In genomic region chr7:24728121-24728500, GRCh38 we compare ENCODE assay signal across 20 cellular contexts.
"Had no signal": no experiment of that assay in that cellular context is flagged by ENCODE, and none has a peak within 500 bp of the region (broad histone marks: within the 10 kb centered on the region; RNA-seq: fewer than 3 reads in every experiment).

No MANE protein-coding gene starts in this region.

- H3K4me3 ChIP-seq: adrenal gland, ascending aorta, colonic mucosa, esophagus squamous epithelium, gastrocnemius medialis, right lobe of liver, skin epidermis, tibial artery had no signal

- H3K27ac Mint-ChIP-seq: activated naive CD4-positive, alpha-beta T cell treated with anti-CD3 and anti-CD28 coated beads, Interleukin-2, amount 50 U/mL, for 24 hours; effector memory CD8-positive, alpha-beta T cell; stimulated activated effector memory CD8-positive, alpha-beta T cell treated with anti-CD3 and anti-CD28 coated beads, Interleukin-12 subunit alpha, Interleukin-12 subunit beta, amount 100 ng/mL, for 72 hours had no signal

- H3K36me3 ChIP-seq: adrenal gland, ascending aorta, brain microvascular endothelial cell, colonic mucosa, esophagus squamous epithelium, gastrocnemius medialis, right lobe of liver, tibial artery had no signal

- H3K79me2 ChIP-seq: parathyroid adenoma had no signal

- H3K27ac ChIP-seq: ascending aorta, brain microvascular endothelial cell, colonic mucosa, esophagus squamous epithelium, right lobe of liver, skin epidermis had no signal

- H3K9me3 Mint-ChIP-seq: activated naive CD4-positive, alpha-beta T cell treated with anti-CD3 and anti-CD28 coated beads, Interleukin-2, amount 50 U/mL, for 24 hours; effector memory CD8-positive, alpha-beta T cell; stimulated activated effector memory CD8-positive, alpha-beta T cell treated with anti-CD3 and anti-CD28 coated beads, Interleukin-12 subunit alpha, Interleukin-12 subunit beta, amount 100 ng/mL, for 72 hours; stimulated activated naive CD8-positive, alpha-beta T cell treated with anti-CD3 and anti-CD28 coated beads, Interleukin-15, amount 100 ng/mL, for 72 hours had no signal

- H3K4me1 ChIP-seq: adrenal gland, colonic mucosa, parathyroid adenoma had no signal

- H3K27me3 ChIP-seq: adrenal gland, ascending aorta, brain microvascular endothelial cell, colonic mucosa, esophagus squamous epithelium, gastrocnemius medialis, right lobe of liver, tibial artery had no signal

- DNase-seq: activated CD4-positive, alpha-beta T cell treated with anti-CD3 and anti-CD28 coated beads for 1 hour; activated CD4-positive, alpha-beta T cell treated with anti-CD3 and anti-CD28 coated beads, Interleukin-2, amount 50 U/mL, for 4 hours; activated effector memory CD4-positive, alpha-beta T cell treated with anti-CD3 and anti-CD28 coated beads, Interleukin-2, amount 50 U/mL, for 16 hours; central memory CD4-positive, alpha-beta T cell; colonic mucosa; effector memory CD8-positive, alpha-beta T cell; esophagus squamous epithelium; gastrocnemius medialis; right lobe of liver; stimulated activated CD4-positive, alpha-beta T cell treated with anti-CD3 and anti-CD28 coated beads, Interleukin-1b, Interleukin-23, amount 100 ng/mL, for 48 hours; T-helper 9 cell had no signal

- H3K9me3 ChIP-seq: adrenal gland, ascending aorta, colonic mucosa, esophagus squamous epithelium, gastrocnemius medialis, right lobe of liver, tibial artery had no signal

- H3K36me3 Mint-ChIP-seq: activated naive CD4-positive, alpha-beta T cell treated with anti-CD3 and anti-CD28 coated beads, Interleukin-2, amount 50 U/mL, for 24 hours; stimulated activated effector memory CD8-positive, alpha-beta T cell treated with anti-CD3 and anti-CD28 coated beads, Interleukin-12 subunit alpha, Interleukin-12 subunit beta, amount 100 ng/mL, for 72 hours had no signal

- ATAC-seq: effector memory CD8-positive, alpha-beta T cell had no signal

- H3K9ac ChIP-seq: parathyroid adenoma had no signal

- H2AFZ ChIP-seq: parathyroid adenoma had no signal

- H3K4me3 Mint-ChIP-seq: activated naive CD4-positive, alpha-beta T cell treated with anti-CD3 and anti-CD28 coated beads, Interleukin-2, amount 50 U/mL, for 24 hours; effector memory CD8-positive, alpha-beta T cell; stimulated activated effector memory CD8-positive, alpha-beta T cell treated with anti-CD3 and anti-CD28 coated beads, Interleukin-12 subunit alpha, Interleukin-12 subunit beta, amount 100 ng/mL, for 72 hours had no signal
